Comparison of ENCODE assay signal across 17 cellular contexts in the genomic region with DNA sequence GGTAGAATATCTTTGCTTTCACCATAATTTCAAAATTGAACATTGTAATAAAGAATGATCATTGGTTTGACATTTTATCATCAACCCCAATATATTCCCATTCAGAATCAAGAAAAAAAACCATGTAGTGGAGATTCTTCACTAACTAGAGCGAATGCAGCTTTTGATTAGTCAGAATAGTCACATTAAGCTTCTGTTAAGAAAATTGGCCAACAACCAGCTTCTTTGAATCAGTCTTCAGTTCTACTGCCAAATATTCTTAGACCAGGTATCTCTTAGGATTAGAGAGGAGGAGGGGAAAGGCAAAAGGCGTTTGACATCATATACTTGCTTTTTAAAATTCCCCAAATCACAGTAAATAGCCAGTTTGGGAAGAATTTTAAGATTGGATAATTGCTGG. TPM values are rescaled to one million over a fixed set of nuclear protein-coding genes. Genes with fewer than 3 reads are reported as not detected.
DNase-seq lines count a peak whose midpoint lies in the region; TF ChIP-seq lines count a peak whose summit lies in the region.
"Had no signal": no experiment of that assay in that cellular context is flagged by ENCODE, and none has a peak within 500 bp of the region (broad histone marks: within the 10 kb centered on the region; RNA-seq: fewer than 3 reads in every experiment).

No MANE protein-coding gene starts in this region.

- no peaks in the 10 kb centered on the region for H3K79me2 ChIP-seq in mammary epithelial cell (ENCODE audit: insufficient read depth, low read length)
- H3K79me2 ChIP-seq in hepatocyte = no peaks in the 10 kb centered on the region

- H3K4me1 ChIP-seq in mammary epithelial cell (ENCODE audit: insufficient read depth, low read length) (no peaks in the 10 kb centered on the region), hepatocyte (ENCODE audit: insufficient read depth) (peaks cover 5% of the 10 kb centered on the region), muscle layer of duodenum (ENCODE audit: control insufficient read depth in 1 of 2, insufficient read depth in 2 of 2, low read length in 2 of 2) (no peaks in the 10 kb centered on the region), tibial artery (no peaks in the 10 kb centered on the region)
- H3K4me1 ChIP-seq: BLaER1 treated with 17β-estradiol and CSF1 and Interleukin-3, amounts not matched to agents 10 nM and 100 nM had no signal

- H4K20me1 ChIP-seq in mammary epithelial cell (ENCODE audit: insufficient read depth, low read length) = no peaks in the 10 kb centered on the region
- no peaks in the 10 kb centered on the region for H4K20me1 ChIP-seq in hepatocyte (ENCODE audit: insufficient read depth, poor library complexity, severe bottlenecking)

- H3K4me3 ChIP-seq in mammary epithelial cell (replicated peaks in 1 of 3; ENCODE audit: insufficient read depth in 1 of 3, low read depth in 2 of 3, low read length in 3 of 3) (no peak overlapping the region), hepatocyte (no peak overlapping the region), muscle layer of duodenum (ENCODE audit: low read depth in 1 of 2, low read length in 2 of 2) (no peak overlapping the region), tibial artery (no peak overlapping the region)
- H3K4me3 ChIP-seq: BLaER1 treated with 17β-estradiol and CSF1 and Interleukin-3, amounts not matched to agents 10 nM and 100 nM had no signal

- H3K27ac ChIP-seq in mammary epithelial cell (ENCODE audit: insufficient read depth, low read depth, low read length) = no peak overlapping the region
- H3K27ac ChIP-seq in hepatocyte = peak overlapping the region; percentile 77
- H3K27ac ChIP-seq in muscle layer of duodenum (ENCODE audit: low read length) = peak overlapping the region; percentile 43
- H3K27ac ChIP-seq in tibial artery = no peak overlapping the region
- H3K27ac ChIP-seq: BLaER1 treated with 17β-estradiol and CSF1 and Interleukin-3, amounts not matched to agents 10 nM and 100 nM had no signal

- intact Hi-C loops in mammary epithelial cell (cut with micrococcal nuclease) (no loop called here), tibial artery (cut with DNase I; ENCODE audit: low total_unique reads) (no loop called here), cardiac septum (cut with DNase I) (no loop called here)

- CTCF ChIA-PET in mammary epithelial cell (lab: Charles Lee; ENCODE audit: low non-redundant PET) = no interaction called here

- H3K36me3 ChIP-seq in mammary epithelial cell (ENCODE audit: insufficient read depth, low read length) (no peaks in the 10 kb centered on the region), hepatocyte (replicated peaks; ENCODE audit: insufficient read depth, low read depth) (no peaks in the 10 kb centered on the region), muscle layer of duodenum (ENCODE audit: control insufficient read depth in 1 of 2, insufficient read depth in 2 of 2, low read length in 2 of 2) (no peaks in the 10 kb centered on the region), tibial artery (no peaks in the 10 kb centered on the region)
- H3K36me3 ChIP-seq: BLaER1 treated with 17β-estradiol and CSF1 and Interleukin-3, amounts not matched to agents 10 nM and 100 nM had no signal

- H3K9me2 ChIP-seq in hepatocyte (replicated peaks; ENCODE audit: insufficient read depth) = no peaks in the 10 kb centered on the region

- no peak overlapping the region for H2AFZ ChIP-seq in mammary epithelial cell (ENCODE audit: low read depth, low read length)
- H2AFZ ChIP-seq in hepatocyte = no peak overlapping the region

- H3K9me3 ChIP-seq in mammary epithelial cell (replicated peaks; ENCODE audit: insufficient read depth, low read length) (no peaks in the 10 kb centered on the region), hepatocyte (ENCODE audit: low read depth) (no peaks in the 10 kb centered on the region), muscle layer of duodenum (ENCODE audit: control insufficient read depth in 1 of 2, low read length in 2 of 2) (no peaks in the 10 kb centered on the region), tibial artery (no peaks in the 10 kb centered on the region)
- H3K9me3 ChIP-seq: BLaER1 treated with 17β-estradiol and CSF1 and Interleukin-3, amounts not matched to agents 10 nM and 100 nM had no signal

- DNase-seq in ACHN (peak; percentile 4), mammary epithelial cell (peak; percentile 22), hepatocyte (ENCODE audit: low spot score) (no peak), NCI-H128 (lab: John Stamatoyannopoulos, UW; ENCODE audit: unreplicated experiment) (no peak), tibial artery (no peak), cardiac septum (ENCODE audit: low spot score) (no peak), HK-2 (ENCODE audit: unreplicated experiment) (no peak)
- DNase-seq: CD8-positive, alpha-beta T cell; KG1; NCI-H1436; NCI-H2029; NCI-H345; NCI-H524 treated with DMSO at 0.1 percent for 48 hours; SHP77 had no signal

- 20% methylated on average over 2 of the region's 2 CpGs for WGBS in mammary epithelial cell (ENCODE audit: low coverage, missing lambda C conversion rate)
- WGBS in hepatocyte (ENCODE audit: low lambda C conversion rate, missing lambda C conversion rate) = 58% methylated on average over 2 of the region's 2 CpGs

- no TSS peak for BruUV-seq in mammary epithelial cell (replicated peaks; lab: Mats Ljungman, UMichigan)

- H3K4me2 ChIP-seq in mammary epithelial cell (ENCODE audit: insufficient read depth, low read depth, low read length) = peak overlapping the region; percentile 12
- peak overlapping the region; percentile 38 for H3K4me2 ChIP-seq in hepatocyte
- H3K4me2 ChIP-seq: BLaER1 treated with 17β-estradiol and CSF1 and Interleukin-3, amounts not matched to agents 10 nM and 100 nM had no signal

- H3K9ac ChIP-seq in mammary epithelial cell (ENCODE audit: insufficient read depth, low read length) = no peak overlapping the region
- H3K9ac ChIP-seq: BLaER1 treated with 17β-estradiol and CSF1 and Interleukin-3, amounts not matched to agents 10 nM and 100 nM had no signal

- TF ChIP-seq CTCF in mammary epithelial cell (conservative IDR thresholded peaks at IDR 0.05 in 1 of 2, IDR thresholded peaks at IDR 0.05 in 1 of 2; ENCODE audit: extremely low read depth in 1 of 2, insufficient read depth in 1 of 2, low read depth in 1 of 2, low read length in 2 of 2) = no peak
- no peak for TF ChIP-seq CTCF in hepatocyte (IDR thresholded peaks at IDR 0.05; ENCODE audit: poor library complexity)
- no peak for TF ChIP-seq CTCF in tibial artery (IDR thresholded peaks at IDR 0.05)

- dilution Hi-C loops in mammary epithelial cell (cut with HindIII; ENCODE audit: low sequenced_read_pairs) = loop anchor here (25.0 kb wide), 1 partner anchor 293 kb away; no protein-coding TSS in a partner anchor

- H3K27me3 ChIP-seq in mammary epithelial cell (ENCODE audit: insufficient read depth, low read length) = no peaks in the 10 kb centered on the region
- no peaks in the 10 kb centered on the region for H3K27me3 ChIP-seq in hepatocyte
- no peaks in the 10 kb centered on the region for H3K27me3 ChIP-seq in muscle layer of duodenum (ENCODE audit: low read depth, low read length)
- no peaks in the 10 kb centered on the region for H3K27me3 ChIP-seq in tibial artery

- in situ Hi-C loops in ACHN (cut with HindIII; ENCODE audit: low pct_ligation_motif_present, low pct_unique_long_range_greater_than_20kb, low sequenced_read_pairs) (no loop called here), mammary epithelial cell (cut with MboI; ENCODE audit: low sequenced_read_pairs in 2 of 2) (loop anchor here (25.0 kb wide), 2 partner anchors 168 to 293 kb away; a partner anchor contains a TSS)

RNA-seq across cellular contexts. Expression of a gene that starts 22.2 kb away (rescaled TPM):
- total RNA-seq in mammary epithelial cell (10 to 100 TPM in 1 of 2 donors, 1 to 10 TPM in 1; 9.6 to 12.8 TPM), hepatocyte (14.6 and 15.6 TPM in 2 replicates), cardiac septum (2.5 TPM)
- polyA plus RNA-seq in mammary epithelial cell (5.4 TPM), hepatocyte (6.4 and 9.8 TPM in 2 replicates)
- 27.6 TPM for polyA minus RNA-seq in mammary epithelial cell

RNA-seq across cellular contexts. Expression of a gene that starts 53.8 kb away (rescaled TPM):
- total RNA-seq in mammary epithelial cell (10 to 100 TPM in 1 of 2 donors, 1 to 10 TPM in 1; 2.0 to 25.3 TPM), hepatocyte (95.0 and 101 TPM in 2 replicates), cardiac septum (0.32 TPM)
- polyA plus RNA-seq in mammary epithelial cell (4.1 TPM), hepatocyte (39.2 and 58.0 TPM in 2 replicates)
- polyA minus RNA-seq in mammary epithelial cell = 6.2 TPM
- total RNA-seq: A673; CD8-positive, alpha-beta T cell had no signal

Comparison
In these comparisons a context has a peak if more than half of its experiments do, and no peak if none do; other contexts are left out.
1. DNase-seq: peak in ACHN (single experiment) and mammary epithelial cell (single experiment); none in hepatocyte (single experiment), NCI-H128 (single experiment), tibial artery (0 of 2), cardiac septum (single experiment) and HK-2 (single experiment).
2. H3K27ac ChIP-seq: peak in hepatocyte (single experiment) and muscle layer of duodenum (single experiment); none in mammary epithelial cell (single experiment) and tibial artery (0 of 2).